ENCODE assay signal across 26 cellular contexts in genomic region chr12:129606239-129606638, GRCh38.
DNase-seq lines count a peak whose midpoint lies in the region; TF ChIP-seq lines count a peak whose summit lies in the region.
"Had no signal": no experiment of that assay in that cellular context is flagged by ENCODE, and none has a peak within 500 bp of the region (broad histone marks: within the 10 kb centered on the region; RNA-seq: fewer than 3 reads in every experiment).

No MANE protein-coding gene starts in this region.

- H3K36me3 ChIP-seq in brain microvascular endothelial cell (replicated peaks), result no peaks in the 10 kb centered on the region
- H3K36me3 ChIP-seq in hepatocyte (replicated peaks; ENCODE audit: insufficient read depth, low read depth), result no peaks in the 10 kb centered on the region
- H3K36me3 ChIP-seq in neural progenitor cell, result no peaks in the 10 kb centered on the region
- H3K36me3 ChIP-seq: HAP-1, Peyer's patch had no signal

- in situ Hi-C loops in brain microvascular endothelial cell (cut with HindIII; ENCODE audit: low pct_ligation_motif_present, low sequenced_read_pairs), result no loop called here

- H2AFZ ChIP-seq in hepatocyte (no peak overlapping the region), neural progenitor cell (replicated peaks) (no peak overlapping the region)
- H2AFZ ChIP-seq: GM23248 had no signal

- H4K20me1 ChIP-seq in hepatocyte (ENCODE audit: insufficient read depth, poor library complexity, severe bottlenecking), result no peaks in the 10 kb centered on the region
- peaks cover 5% of the 10 kb centered on the region for H4K20me1 ChIP-seq in neural progenitor cell (ENCODE audit: low read depth)

- H3K4me3 ChIP-seq in brain microvascular endothelial cell (ENCODE audit: low read depth, low read length) (no peak overlapping the region), hepatocyte (no peak overlapping the region), neural progenitor cell (no peak overlapping the region)
- H3K4me3 ChIP-seq: A549, GM23248, HAP-1, Peyer's patch, SK-N-MC had no signal

- H3K27ac ChIP-seq in brain microvascular endothelial cell (peak overlapping the region; percentile 26), hepatocyte (peak overlapping the region; percentile 48), neural progenitor cell (no peak overlapping the region)
- H3K27ac ChIP-seq: A549, GM23248, KMS-11, Peyer's patch, SK-N-MC had no signal

- TF ChIP-seq CTCF in brain microvascular endothelial cell (IDR thresholded peaks at IDR 0.05; ENCODE audit: low read depth, low read length, missing control alignments) (no peak), hepatocyte (IDR thresholded peaks at IDR 0.05; ENCODE audit: poor library complexity) (no peak), neural progenitor cell (IDR thresholded peaks at IDR 0.05) (no peak), CD14-positive monocyte (IDR thresholded peaks at IDR 0.05) (no peak)

- peaks cover 24% of the 10 kb centered on the region for H3K4me1 ChIP-seq in hepatocyte (ENCODE audit: insufficient read depth)
- H3K4me1 ChIP-seq in neural progenitor cell, result peaks cover 27% of the 10 kb centered on the region
- H3K4me1 ChIP-seq: A549, Caco-2, HAP-1, Peyer's patch had no signal

- no peaks in the 10 kb centered on the region for H3K27me3 ChIP-seq in brain microvascular endothelial cell (replicated peaks)
- no peaks in the 10 kb centered on the region for H3K27me3 ChIP-seq in hepatocyte
- H3K27me3 ChIP-seq in neural progenitor cell, result no peaks in the 10 kb centered on the region
- H3K27me3 ChIP-seq: Peyer's patch had no signal

- H3K9me3 ChIP-seq in hepatocyte (ENCODE audit: low read depth) (peaks cover 3% of the 10 kb centered on the region), neural progenitor cell (ENCODE audit: low read depth) (no peaks in the 10 kb centered on the region)
- H3K9me3 ChIP-seq: A549, Caco-2 had no signal

- H3K27me3 Mint-ChIP-seq in neural progenitor cell (ENCODE audit: insufficient read depth, low read depth), result peaks cover 9% of the 10 kb centered on the region
- no peaks in the 10 kb centered on the region for H3K27me3 Mint-ChIP-seq in activated T-helper 2 cell treated with anti-CD3 and anti-CD28 coated beads, Interferon-gamma antibody, Interleukin-2, Interleukin-4, amounts not matched to agents 10 μg/mL and 5 μg/mL and 100 μg/mL, durations not matched to agents 14 hours and 24 hours and 36 hours (ENCODE audit: low read depth)
- H3K27me3 Mint-ChIP-seq in CD14-positive monocyte (ENCODE audit: low read depth in 3 of 3), result peaks cover 0 to 2% (median 0%) of the 10 kb centered on the region in 3 donors
- H3K27me3 Mint-ChIP-seq: IgD-negative memory B cell had no signal

- H3K79me2 ChIP-seq in hepatocyte (no peaks in the 10 kb centered on the region), neural progenitor cell (ENCODE audit: low read depth) (no peaks in the 10 kb centered on the region)

- DNase-seq in brain microvascular endothelial cell (no peak), hepatocyte (ENCODE audit: low spot score) (no peak), neural progenitor cell (ENCODE audit: low spot score) (no peak), AG20443 (ENCODE audit: low spot score) (no peak), CD14-positive monocyte (ENCODE audit: low spot score) (no peak)
- no peak for DNase-seq in activated T-helper 2 cell treated with anti-CD3 and anti-CD28 coated beads, Interferon-gamma antibody, Interleukin-2, Interleukin-4, amounts not matched to agents 10 μg/mL and 5 μg/mL and 100 μg/mL, durations not matched to agents 14 hours and 24 hours and 36 hours (ENCODE audit: low spot score)
- no peak for DNase-seq in activated CD8-positive, alpha-beta memory T cell treated with anti-CD3 and anti-CD28 coated beads for 24 hours
- DNase-seq: C1 segment of cervical spinal cord; Caco-2; CD8-positive, alpha-beta T cell; GM23248; HFFc6; MM.1S; NCI-H1417; NCI-H1694; NCI-H2081; NCI-H2227 treated with DMSO at 0.1 percent for 48 hours; NCI-H69; OCI-M1; Peyer's patch; SIG-M5 had no signal

- no peaks in the 10 kb centered on the region for H3K9me2 ChIP-seq in hepatocyte (replicated peaks; ENCODE audit: insufficient read depth)

- peaks cover 63% of the 10 kb centered on the region for H3K4me1 Mint-ChIP-seq in neural progenitor cell
- no peaks in the 10 kb centered on the region for H3K4me1 Mint-ChIP-seq in activated T-helper 2 cell treated with anti-CD3 and anti-CD28 coated beads, Interferon-gamma antibody, Interleukin-2, Interleukin-4, amounts not matched to agents 10 μg/mL and 5 μg/mL and 100 μg/mL, durations not matched to agents 14 hours and 24 hours and 36 hours (ENCODE audit: low read depth)
- no peaks in the 10 kb centered on the region for H3K4me1 Mint-ChIP-seq in CD14-positive monocyte
- H3K4me1 Mint-ChIP-seq: IgD-negative memory B cell had no signal

- H3K27ac Mint-ChIP-seq in neural progenitor cell (peak overlapping the region; percentile 99), CD14-positive monocyte (no peak overlapping the region)
- no peak overlapping the region for H3K27ac Mint-ChIP-seq in activated T-helper 2 cell treated with anti-CD3 and anti-CD28 coated beads, Interferon-gamma antibody, Interleukin-2, Interleukin-4, amounts not matched to agents 10 μg/mL and 5 μg/mL and 100 μg/mL, durations not matched to agents 14 hours and 24 hours and 36 hours
- H3K27ac Mint-ChIP-seq: CD8-positive, alpha-beta T cell; HFFc6; IgD-negative memory B cell had no signal

- H3K9me3 Mint-ChIP-seq in neural progenitor cell (peaks cover 25% of the 10 kb centered on the region), CD14-positive monocyte (peaks cover 2 to 26% (median 11%) of the 10 kb centered on the region in 7 donors)
- peaks cover 21% of the 10 kb centered on the region for H3K9me3 Mint-ChIP-seq in activated T-helper 2 cell treated with anti-CD3 and anti-CD28 coated beads, Interferon-gamma antibody, Interleukin-2, Interleukin-4, amounts not matched to agents 10 μg/mL and 5 μg/mL and 100 μg/mL, durations not matched to agents 14 hours and 24 hours and 36 hours
- H3K9me3 Mint-ChIP-seq: CD8-positive, alpha-beta T cell had no signal

- H3K9ac ChIP-seq in neural progenitor cell, result no peak overlapping the region
- H3K9ac ChIP-seq: GM23248, KMS-11 had no signal

- intact Hi-C loops in activated T-helper 2 cell treated with anti-CD3 and anti-CD28 coated beads, Interferon-gamma antibody, Interleukin-2, Interleukin-4, amounts not matched to agents 10 μg/mL and 5 μg/mL and 100 μg/mL, durations not matched to agents 14 hours and 24 hours and 36 hours (cut with micrococcal nuclease), result no loop called here
- intact Hi-C loops in CD14-positive monocyte (cut with micrococcal nuclease), result no loop called here

- H3K4me3 Mint-ChIP-seq in neural progenitor cell (peak overlapping the region; percentile 35), CD14-positive monocyte (no peak overlapping the region)
- no peak overlapping the region for H3K4me3 Mint-ChIP-seq in activated T-helper 2 cell treated with anti-CD3 and anti-CD28 coated beads, Interferon-gamma antibody, Interleukin-2, Interleukin-4, amounts not matched to agents 10 μg/mL and 5 μg/mL and 100 μg/mL, durations not matched to agents 14 hours and 24 hours and 36 hours (ENCODE audit: low read depth)
- H3K4me3 Mint-ChIP-seq: CD8-positive, alpha-beta T cell; HFFc6; IgD-negative memory B cell had no signal

- H3K36me3 Mint-ChIP-seq in neural progenitor cell (peaks cover 14% of the 10 kb centered on the region), CD14-positive monocyte (no peaks in the 10 kb centered on the region)
- no peaks in the 10 kb centered on the region for H3K36me3 Mint-ChIP-seq in activated T-helper 2 cell treated with anti-CD3 and anti-CD28 coated beads, Interferon-gamma antibody, Interleukin-2, Interleukin-4, amounts not matched to agents 10 μg/mL and 5 μg/mL and 100 μg/mL, durations not matched to agents 14 hours and 24 hours and 36 hours (ENCODE audit: low read depth)
- H3K36me3 Mint-ChIP-seq: CD8-positive, alpha-beta T cell had no signal

- no peak overlapping the region for H3K4me2 ChIP-seq in hepatocyte
- peak overlapping the region; percentile 71 for H3K4me2 ChIP-seq in neural progenitor cell
- H3K4me2 ChIP-seq: A549, KMS-11 had no signal

- WGBS in hepatocyte (ENCODE audit: low lambda C conversion rate, missing lambda C conversion rate), result 93% methylated on average over 7 of the region's 7 CpGs

- H3F3A ChIP-seq in neural progenitor cell (ENCODE audit: low read depth), result peaks cover 14% of the 10 kb centered on the region
